In the genomic region with DNA sequence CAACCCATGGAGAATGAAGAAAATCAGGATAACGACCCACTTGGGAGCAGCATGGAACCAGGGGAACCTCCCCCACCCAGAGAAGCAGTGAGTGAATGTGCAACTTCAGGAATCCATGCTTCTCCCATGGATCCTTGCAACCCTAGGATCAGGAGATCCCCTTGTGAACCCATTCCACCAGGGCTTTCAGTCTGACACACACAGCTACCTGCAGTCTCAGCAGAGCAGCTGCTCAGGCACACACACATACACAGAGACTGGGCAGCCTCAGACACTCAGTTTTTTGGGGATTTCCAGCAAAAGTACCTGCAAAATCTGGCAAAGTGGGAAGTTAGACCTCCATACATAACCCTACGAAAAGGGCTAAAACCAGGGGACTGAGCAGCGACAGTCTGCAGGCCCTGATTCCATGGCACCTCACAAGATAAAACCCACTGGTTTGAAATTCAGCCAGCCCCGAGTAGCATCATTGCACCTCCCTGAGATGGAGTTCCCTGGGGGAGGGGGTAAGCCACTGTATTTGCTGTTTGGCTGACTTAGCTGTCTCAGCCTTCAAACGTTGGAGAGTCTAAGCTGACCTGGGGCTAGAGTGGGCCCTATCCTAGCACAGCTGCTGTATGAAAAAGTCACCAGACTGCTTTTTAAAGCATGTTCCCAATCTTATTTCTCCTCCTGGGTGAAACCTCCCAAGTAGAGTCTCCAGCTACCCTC, we compare ENCODE assay signal across 19 cellular contexts.
DNase-seq lines count a peak whose midpoint lies in the region; ATAC-seq, FAIRE-seq and TF ChIP-seq lines count a peak whose summit lies in the region.
"Had no signal": no experiment of that assay in that cellular context is flagged by ENCODE, and none has a peak within 500 bp of the region (broad histone marks: within the 10 kb centered on the region; RNA-seq: fewer than 3 reads in every experiment).

No MANE protein-coding gene starts in this region.

- TF ChIP-seq CTCF in OCI-LY3 (IDR thresholded peaks at IDR 0.05; ENCODE audit: low read depth, low read length) = no peak
- TF ChIP-seq CTCF in pancreas (IDR thresholded peaks at IDR 0.05) = no peak

- no peaks in the 10 kb centered on the region for H4K20me1 ChIP-seq in OCI-LY3 (ENCODE audit: insufficient read depth, low read length)

- peak overlapping the region; percentile 81 for H3K4me2 ChIP-seq in OCI-LY3 (ENCODE audit: low read length)
- H3K4me2 ChIP-seq: GM23338, smooth muscle cell had no signal

- intact Hi-C loops in pancreas (cut with DNase I) = loop anchor here in 1 of 3 donors (10.0 kb wide), 1 partner anchor 756 kb away; no protein-coding TSS in a partner anchor

- 58 to 66% methylated on average over 5 of the region's 5 CpGs for WGBS in pancreas, 2 donors

- DNase-seq in MG63 = no peak
- no peak for DNase-seq in NOMO-1 treated with DMSO at 0.1 percent for 48 hours (lab: John Stamatoyannopoulos, UW; ENCODE audit: unreplicated experiment)
- DNase-seq in pancreas = no peak
- no peak for DNase-seq in NCI-H345 (lab: John Stamatoyannopoulos, UW)
- DNase-seq: activated CD4-positive, alpha-beta T cell treated with anti-CD3 and anti-CD28 coated beads for 4 hours; effector CD8-positive, alpha-beta T cell; GDM1; IMR-90; left ventricle myocardium inferior; NCI-H1092; SHP77 treated with DMSO at 0.1 percent for 48 hours; stimulated activated naive CD8-positive, alpha-beta T cell treated with anti-CD3 and anti-CD28 coated beads, Interleukin-15, amount 100 ng/mL, for 72 hours; T-helper 9 cell had no signal

- H2AFZ ChIP-seq in OCI-LY3 (ENCODE audit: low read depth, low read length) = peak overlapping the region; percentile 89
- H2AFZ ChIP-seq: GM23338 had no signal

- peak overlapping the region; percentile 54; the same call in 1 of the 2 replicates for H3K9ac ChIP-seq in OCI-LY3 (ENCODE audit: low read length)

- H3K9me3 ChIP-seq in OCI-LY3 (ENCODE audit: insufficient read depth, low read length) = no peaks in the 10 kb centered on the region
- H3K9me3 ChIP-seq in MG63 = no peaks in the 10 kb centered on the region
- no peaks in the 10 kb centered on the region for H3K9me3 ChIP-seq in pancreas

- H3K4me1 ChIP-seq in OCI-LY3 (ENCODE audit: low read length) (peaks cover 39% of the 10 kb centered on the region), pancreas (no peaks in the 10 kb centered on the region)
- H3K4me1 ChIP-seq: left ventricle myocardium inferior had no signal

- peak overlapping the region; percentile 56 for H3K4me3 ChIP-seq in OCI-LY3 (ENCODE audit: low read length)
- H3K4me3 ChIP-seq in MG63 = no peak overlapping the region
- no peak overlapping the region for H3K4me3 ChIP-seq in pancreas
- H3K4me3 ChIP-seq: GM23338, left ventricle myocardium inferior, smooth muscle cell had no signal

- H3K27ac ChIP-seq in OCI-LY3 (ENCODE audit: low read length) (peak overlapping the region; percentile 90), pancreas (no peak overlapping the region)
- H3K27ac ChIP-seq: left ventricle myocardium inferior had no signal

- peak; percentile 58 for ATAC-seq in GM18519 (IDR thresholded peaks at IDR 0.05; ENCODE audit: low FRiP score, unreplicated experiment)
- peak; percentile 44 for ATAC-seq in GM21576 (IDR thresholded peaks at IDR 0.05; ENCODE audit: unreplicated experiment)
- peak; percentile 55 for ATAC-seq in HG02973 (IDR thresholded peaks at IDR 0.05; ENCODE audit: unreplicated experiment)
- ATAC-seq in pancreas = no peak
- ATAC-seq: stimulated activated naive CD8-positive, alpha-beta T cell treated with anti-CD3 and anti-CD28 coated beads, Interleukin-15, amount 100 ng/mL, for 72 hours had no signal

- H3K27me3 ChIP-seq in OCI-LY3 (ENCODE audit: low read depth, low read length) = no peaks in the 10 kb centered on the region
- no peaks in the 10 kb centered on the region for H3K27me3 ChIP-seq in MG63
- no peaks in the 10 kb centered on the region for H3K27me3 ChIP-seq in pancreas

- H3K36me3 ChIP-seq in OCI-LY3 (replicated peaks; ENCODE audit: low read depth, low read length) (no peaks in the 10 kb centered on the region), MG63 (no peaks in the 10 kb centered on the region), pancreas (no peaks in the 10 kb centered on the region)
- H3K36me3 ChIP-seq: left ventricle myocardium inferior had no signal

- FAIRE-seq in pancreas (lab: Jason Lieb, UNC) = no peak

- no peaks in the 10 kb centered on the region for H3K79me2 ChIP-seq in OCI-LY3 (ENCODE audit: low read length)

Comparison
In these comparisons a context has a peak if more than half of its experiments do, and no peak if none do; other contexts are left out.
1. ATAC-seq: peak in GM18519 (single experiment), GM21576 (single experiment) and HG02973 (single experiment); none in pancreas (0 of 4).